In the genomic region with DNA sequence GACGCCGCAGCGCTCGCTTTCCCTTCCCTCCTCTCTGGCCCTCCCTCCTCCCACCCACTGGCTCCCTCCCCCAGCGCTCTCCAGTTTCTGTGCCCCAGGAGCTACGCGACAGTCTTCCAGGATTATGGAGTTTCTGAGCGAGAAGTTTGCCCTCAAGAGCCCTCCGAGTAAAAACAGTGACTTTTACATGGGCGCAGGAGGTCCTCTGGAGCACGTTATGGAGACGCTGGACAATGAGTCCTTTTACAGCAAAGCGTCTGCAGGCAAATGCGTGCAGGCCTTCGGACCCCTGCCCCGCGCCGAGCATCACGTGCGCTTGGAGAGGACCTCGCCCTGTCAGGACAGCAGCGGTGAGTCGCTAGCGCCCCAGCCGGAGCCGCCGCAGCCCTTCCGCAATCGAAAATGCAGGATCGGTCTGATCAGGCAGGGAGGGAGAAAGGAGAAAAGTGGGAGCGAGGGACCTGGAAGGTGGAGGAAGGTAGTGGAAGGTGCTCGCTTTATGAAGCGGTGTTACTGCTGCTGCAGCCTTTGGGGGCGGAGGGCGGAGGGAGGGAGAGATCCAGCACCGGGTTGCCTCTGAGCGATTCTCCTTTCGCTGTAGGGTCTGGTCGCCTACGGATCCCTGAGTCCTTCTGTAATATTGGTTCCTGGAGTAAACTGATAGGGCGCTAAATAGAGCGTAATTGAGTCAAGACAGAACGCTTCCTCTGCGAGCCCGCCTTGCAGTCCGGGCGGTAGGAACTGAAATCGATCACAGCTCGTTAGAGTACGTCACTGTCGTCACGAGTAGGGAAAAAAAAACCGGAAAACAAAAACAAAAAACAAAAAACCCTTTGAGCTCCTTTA, we compare ENCODE assay signal across 7 cellular contexts. TPM values are rescaled to one million over a fixed set of nuclear protein-coding genes. Genes with fewer than 3 reads are reported as not detected.
DNase-seq lines count a peak whose midpoint lies in the region; ATAC-seq and TF ChIP-seq lines count a peak whose summit lies in the region.

Gene ALX1, plus strand, starts transcription at position 83 of the 846 bp plus-strand sequence. Its CDS starts 42 bp downstream, at position 125.

- intact Hi-C loops in CD4-positive, alpha-beta T cell (cut with DNase I, micrococcal nuclease), result no loop called here

- peak within 1 kb of the TSS; percentile 77 for H3K27ac ChIP-seq in WERI-Rb-1
- H3K27ac ChIP-seq in CD4-positive, alpha-beta T cell (ENCODE audit: low read depth, low read length), result no peak within 1 kb of the TSS

- CTCF ChIA-PET in CD4-positive, alpha-beta T cell (lab: Charles Lee), result no interaction called here

- ATAC-seq in GM18868 (IDR thresholded peaks at IDR 0.05; ENCODE audit: unreplicated experiment), result peak; percentile 55
- peak; percentile 57 for ATAC-seq in HG03521 (IDR thresholded peaks at IDR 0.05; ENCODE audit: unreplicated experiment)
- ATAC-seq in CD4-positive, alpha-beta T cell (ENCODE audit: poor library complexity), result no peak
- no peak for ATAC-seq in activated CD4-positive, CD25-positive, alpha-beta regulatory T cell treated with anti-CD3 and anti-CD28 coated beads, Interleukin-2, amount 50 U/mL, for 24 hours

- no peaks in the 10 kb centered on the region for H3K9me3 ChIP-seq in WERI-Rb-1 (ENCODE audit: severe bottlenecking)
- H3K9me3 ChIP-seq in CD4-positive, alpha-beta T cell (ENCODE audit: control insufficient read depth, low read length), result no peaks in the 10 kb centered on the region

- peaks cover 11% of the 10 kb centered on the region for H3K27me3 Mint-ChIP-seq in glutamatergic neuron (ENCODE audit: unreplicated experiment)
- peaks cover 78% of the 10 kb centered on the region for H3K27me3 Mint-ChIP-seq in CD4-positive, alpha-beta T cell

- peak within 1 kb of the TSS; percentile 63 for H3K4me3 ChIP-seq in WERI-Rb-1 (ENCODE audit: low read depth, low read length)

- 0 out of 2 replicates have a peak, but pooled peaks have one; percentile 13 for TF ChIP-seq CTCF in WERI-Rb-1 (IDR thresholded peaks at IDR 0.05; ENCODE audit: low read depth, low read length)
- no peak for TF ChIP-seq CTCF in glutamatergic neuron (IDR thresholded peaks at IDR 0.05; ENCODE audit: partially characterized antibody, unreplicated experiment)
- no peak for TF ChIP-seq CTCF in CD4-positive, alpha-beta T cell (IDR thresholded peaks at IDR 0.05)

- peaks cover 15% of the 10 kb centered on the region for H3K9me3 Mint-ChIP-seq in glutamatergic neuron (ENCODE audit: unreplicated experiment)
- H3K9me3 Mint-ChIP-seq in CD4-positive, alpha-beta T cell, result peaks cover 2% of the 10 kb centered on the region

- no peaks in the 10 kb centered on the region for H3K27me3 ChIP-seq in WERI-Rb-1 (ENCODE audit: insufficient read depth, low read depth, severe bottlenecking)
- H3K27me3 ChIP-seq in CD4-positive, alpha-beta T cell (ENCODE audit: control insufficient read depth, insufficient read depth, low read length), result peaks cover 49% of the 10 kb centered on the region

- H3K36me3 Mint-ChIP-seq in glutamatergic neuron (ENCODE audit: unreplicated experiment), result no peaks in the 10 kb centered on the region
- H3K36me3 Mint-ChIP-seq in CD4-positive, alpha-beta T cell (ENCODE audit: low read depth), result no peaks in the 10 kb centered on the region

- POLR2A ChIA-PET in CD4-positive, alpha-beta T cell (lab: Charles Lee), result no interaction called here

- peaks cover 20% of the 10 kb centered on the region for H3K4me1 Mint-ChIP-seq in glutamatergic neuron (ENCODE audit: low read depth, unreplicated experiment)
- no peaks in the 10 kb centered on the region for H3K4me1 Mint-ChIP-seq in CD4-positive, alpha-beta T cell (ENCODE audit: low read depth)

- peak within 1 kb of the TSS; percentile 96 for H3K4me3 Mint-ChIP-seq in glutamatergic neuron (ENCODE audit: unreplicated experiment)
- no peak within 1 kb of the TSS for H3K4me3 Mint-ChIP-seq in CD4-positive, alpha-beta T cell

- H3K36me3 ChIP-seq in WERI-Rb-1, result no peaks in the 10 kb centered on the region

- peak within 1 kb of the TSS; percentile 92 for H3K27ac Mint-ChIP-seq in glutamatergic neuron (ENCODE audit: unreplicated experiment)
- H3K27ac Mint-ChIP-seq in CD4-positive, alpha-beta T cell, result no peak within 1 kb of the TSS

- DNase-seq in WERI-Rb-1 (peak; percentile 76), glutamatergic neuron (peak; percentile 80), retina (peak; percentile 90)
- no peak for DNase-seq in CD4-positive, alpha-beta T cell

RNA-seq across cellular contexts. Expression of gene ALX1, which starts in this region (rescaled TPM):
- 3.8 TPM for total RNA-seq in glutamatergic neuron (ENCODE audit: unreplicated experiment)
- total RNA-seq in CD4-positive, alpha-beta T cell, result not detected

Comparison
In these comparisons a context has a peak if more than half of its experiments do, and no peak if none do; other contexts are left out.
1. ATAC-seq: peak in GM18868 (single experiment) and HG03521 (single experiment); none in CD4-positive, alpha-beta T cell (single experiment) and activated CD4-positive, CD25-positive, alpha-beta regulatory T cell treated with anti-CD3 and anti-CD28 coated beads, Interleukin-2, amount 50 U/mL, for 24 hours (0 of 2).
2. DNase-seq: peak in WERI-Rb-1 (single experiment), glutamatergic neuron (single experiment) and retina (single experiment); none in CD4-positive, alpha-beta T cell (0 of 10).